ENCODE assay signal across 15 cellular contexts in the genomic region with DNA sequence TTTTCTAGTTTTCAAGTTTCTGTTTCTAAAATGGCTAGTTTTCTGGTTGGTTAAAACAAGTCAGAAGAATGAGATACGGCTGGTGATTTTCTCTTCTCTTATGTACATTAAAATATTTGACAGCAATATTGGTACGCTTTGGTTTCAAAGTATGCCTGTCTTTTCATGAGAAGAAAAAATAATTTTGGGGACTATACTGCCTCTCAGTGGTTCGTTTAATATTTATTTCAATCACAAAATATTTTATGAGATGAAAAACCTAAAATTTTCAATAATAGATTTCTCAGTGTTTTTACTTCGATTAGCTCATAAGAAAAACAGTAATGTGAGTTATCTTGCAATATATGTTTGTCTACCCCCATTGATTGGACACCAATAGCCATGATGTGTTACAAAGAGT.
DNase-seq lines count a peak whose midpoint lies in the region; ATAC-seq and TF ChIP-seq lines count a peak whose summit lies in the region.
"Had no signal": no experiment of that assay in that cellular context is flagged by ENCODE, and none has a peak within 500 bp of the region (broad histone marks: within the 10 kb centered on the region; RNA-seq: fewer than 3 reads in every experiment).

No MANE protein-coding gene starts in this region.

- intact Hi-C loops in dorsolateral prefrontal cortex (cut with DNase I) = loop anchor here (5.0 to 10.0 kb wide), 2 partner anchors 216 to 224 kb away; no protein-coding TSS in a partner anchor

- no peak for ATAC-seq in activated naive CD4-positive, alpha-beta T cell treated with anti-CD3 and anti-CD28 coated beads, Interleukin-2, amount 50 U/mL, for 72 hours
- ATAC-seq in activated CD8-positive, alpha-beta T cell treated with anti-CD3 and anti-CD28 coated beads, Interleukin-2, amount 10 ng/mL, durations not matched to agents 7 days and 5 days = no peak
- ATAC-seq: activated T-helper 17 cell treated with anti-CD3 and anti-CD28 coated beads, Interleukin-2, amount 50 U/mL, for 72 hours; GM12878; stimulated activated naive CD8-positive, alpha-beta T cell treated with anti-CD3 and anti-CD28 coated beads, Interleukin-15, amount 100 ng/mL, for 72 hours had no signal

- no peak overlapping the region for H3K4me3 Mint-ChIP-seq in osteocyte (ENCODE audit: unreplicated experiment)
- no peak overlapping the region for H3K4me3 Mint-ChIP-seq in activated CD8-positive, alpha-beta T cell treated with anti-CD3 and anti-CD28 coated beads, Interleukin-2, amount 10 ng/mL, durations not matched to agents 7 days and 5 days
- H3K4me3 Mint-ChIP-seq: activated T-helper 17 cell treated with anti-CD3 and anti-CD28 coated beads, Interleukin-2, amount 50 U/mL, for 72 hours; central memory CD8-positive, alpha-beta T cell; stimulated activated naive CD8-positive, alpha-beta T cell treated with anti-CD3 and anti-CD28 coated beads, Interleukin-15, amount 100 ng/mL, for 72 hours had no signal

- H3K4me1 Mint-ChIP-seq in osteocyte (ENCODE audit: unreplicated experiment) = no peaks in the 10 kb centered on the region
- H3K4me1 Mint-ChIP-seq in activated CD8-positive, alpha-beta T cell treated with anti-CD3 and anti-CD28 coated beads, Interleukin-2, amount 10 ng/mL, durations not matched to agents 7 days and 5 days (ENCODE audit: low read depth) = no peaks in the 10 kb centered on the region
- H3K4me1 Mint-ChIP-seq: activated T-helper 17 cell treated with anti-CD3 and anti-CD28 coated beads, Interleukin-2, amount 50 U/mL, for 72 hours; central memory CD8-positive, alpha-beta T cell; stimulated activated naive CD8-positive, alpha-beta T cell treated with anti-CD3 and anti-CD28 coated beads, Interleukin-15, amount 100 ng/mL, for 72 hours had no signal

- no peak overlapping the region for H3K4me3 ChIP-seq in dorsolateral prefrontal cortex
- H3K4me3 ChIP-seq: GM12878 had no signal

- H3K36me3 Mint-ChIP-seq in osteocyte (ENCODE audit: unreplicated experiment) = no peaks in the 10 kb centered on the region
- H3K36me3 Mint-ChIP-seq in activated naive CD4-positive, alpha-beta T cell treated with anti-CD3 and anti-CD28 coated beads, Interleukin-2, amount 50 U/mL, for 72 hours = no peaks in the 10 kb centered on the region
- no peaks in the 10 kb centered on the region for H3K36me3 Mint-ChIP-seq in activated CD8-positive, alpha-beta T cell treated with anti-CD3 and anti-CD28 coated beads, Interleukin-2, amount 10 ng/mL, durations not matched to agents 7 days and 5 days (ENCODE audit: low read depth)

- no peak overlapping the region for H3K27ac ChIP-seq in dorsolateral prefrontal cortex

- no peaks in the 10 kb centered on the region for H3K9me3 Mint-ChIP-seq in osteocyte (ENCODE audit: unreplicated experiment)
- no peaks in the 10 kb centered on the region for H3K9me3 Mint-ChIP-seq in activated naive CD4-positive, alpha-beta T cell treated with anti-CD3 and anti-CD28 coated beads, Interleukin-2, amount 50 U/mL, for 72 hours
- no peaks in the 10 kb centered on the region for H3K9me3 Mint-ChIP-seq in activated CD8-positive, alpha-beta T cell treated with anti-CD3 and anti-CD28 coated beads, Interleukin-2, amount 10 ng/mL, durations not matched to agents 7 days and 5 days (ENCODE audit: insufficient read depth)
- H3K9me3 Mint-ChIP-seq: activated T-helper 17 cell treated with anti-CD3 and anti-CD28 coated beads, Interleukin-2, amount 50 U/mL, for 72 hours; central memory CD8-positive, alpha-beta T cell; stimulated activated naive CD8-positive, alpha-beta T cell treated with anti-CD3 and anti-CD28 coated beads, Interleukin-15, amount 100 ng/mL, for 72 hours had no signal

- DNase-seq in ELR (ENCODE audit: low read depth) (peak; percentile 28), NAMALWA (ENCODE audit: low spot score) (peak; percentile 31), dorsolateral prefrontal cortex (no peak), osteocyte (ENCODE audit: extremely low spot score, unreplicated experiment) (no peak), GM19238 (ENCODE audit: insufficient read length, low spot score) (no peak), dermis blood vessel endothelial cell (no peak)
- no peak for DNase-seq in activated naive CD4-positive, alpha-beta T cell treated with anti-CD3 and anti-CD28 coated beads, Interleukin-2, amount 50 U/mL, for 72 hours (ENCODE audit: low spot score in 2 of 2)
- no peak for DNase-seq in activated CD8-positive, alpha-beta T cell treated with anti-CD3 and anti-CD28 coated beads, Interleukin-2, amount 10 ng/mL, durations not matched to agents 7 days and 5 days
- DNase-seq: activated CD4-positive, CD25-positive, alpha-beta regulatory T cell treated with anti-CD3 and anti-CD28 coated beads, Interleukin-2, amount 50 U/mL, for 72 hours; KG1; NCI-H446 treated with DMSO at 0.1 percent for 48 hours; stimulated activated naive CD8-positive, alpha-beta T cell treated with anti-CD3 and anti-CD28 coated beads, Interleukin-15, amount 100 ng/mL, for 72 hours had no signal

- POLR2A ChIA-PET in activated CD8-positive, alpha-beta T cell treated with anti-CD3 and anti-CD28 coated beads, Interleukin-2, amount 10 ng/mL, durations not matched to agents 7 days and 5 days (lab: Charles Lee) = no interaction called here

- no peak overlapping the region for H3K27ac Mint-ChIP-seq in osteocyte (ENCODE audit: unreplicated experiment)
- H3K27ac Mint-ChIP-seq in activated naive CD4-positive, alpha-beta T cell treated with anti-CD3 and anti-CD28 coated beads, Interleukin-2, amount 50 U/mL, for 72 hours = no peak overlapping the region
- H3K27ac Mint-ChIP-seq in activated CD8-positive, alpha-beta T cell treated with anti-CD3 and anti-CD28 coated beads, Interleukin-2, amount 10 ng/mL, durations not matched to agents 7 days and 5 days = no peak overlapping the region
- H3K27ac Mint-ChIP-seq: activated T-helper 17 cell treated with anti-CD3 and anti-CD28 coated beads, Interleukin-2, amount 50 U/mL, for 72 hours; stimulated activated naive CD8-positive, alpha-beta T cell treated with anti-CD3 and anti-CD28 coated beads, Interleukin-15, amount 100 ng/mL, for 72 hours had no signal

- CTCF ChIA-PET in activated CD8-positive, alpha-beta T cell treated with anti-CD3 and anti-CD28 coated beads, Interleukin-2, amount 10 ng/mL, durations not matched to agents 7 days and 5 days (lab: Charles Lee) = no interaction called here

- peaks cover 0 to 4% (median 0%) of the 10 kb centered on the region in 45 donors for H3K27me3 ChIP-seq in dorsolateral prefrontal cortex

- H3K27me3 Mint-ChIP-seq in osteocyte (ENCODE audit: unreplicated experiment) = no peaks in the 10 kb centered on the region
- peaks cover 4% of the 10 kb centered on the region for H3K27me3 Mint-ChIP-seq in activated CD8-positive, alpha-beta T cell treated with anti-CD3 and anti-CD28 coated beads, Interleukin-2, amount 10 ng/mL, durations not matched to agents 7 days and 5 days (ENCODE audit: low read depth)
- H3K27me3 Mint-ChIP-seq: activated T-helper 17 cell treated with anti-CD3 and anti-CD28 coated beads, Interleukin-2, amount 50 U/mL, for 72 hours; central memory CD8-positive, alpha-beta T cell; stimulated activated naive CD8-positive, alpha-beta T cell treated with anti-CD3 and anti-CD28 coated beads, Interleukin-15, amount 100 ng/mL, for 72 hours had no signal

- TF ChIP-seq CTCF in dorsolateral prefrontal cortex (IDR thresholded peaks at IDR 0.05 in 54 of 56, conservative IDR thresholded peaks at IDR 0.05 in 2 of 56; ENCODE audit: low read depth in 1 of 56, partially characterized antibody in 56 of 56) (peak in 49 of 56 donors; percentile 15 to 66 (median 37)), osteocyte (IDR thresholded peaks at IDR 0.05) (peak; percentile 51)

Comparison
In these comparisons a context has a peak if more than half of its experiments do, and no peak if none do; other contexts are left out.
1. DNase-seq: peak in ELR (single experiment) and NAMALWA (single experiment); none in dorsolateral prefrontal cortex (0 of 10), osteocyte (single experiment), activated naive CD4-positive, alpha-beta T cell treated with anti-CD3 and anti-CD28 coated beads, Interleukin-2, amount 50 U/mL, for 72 hours (0 of 2), GM19238 (single experiment), activated CD8-positive, alpha-beta T cell treated with anti-CD3 and anti-CD28 coated beads, Interleukin-2, amount 10 ng/mL, durations not matched to agents 7 days and 5 days (single experiment) and dermis blood vessel endothelial cell (single experiment).